22 cellular contexts compared by ENCODE assay signal in the genomic region with DNA sequence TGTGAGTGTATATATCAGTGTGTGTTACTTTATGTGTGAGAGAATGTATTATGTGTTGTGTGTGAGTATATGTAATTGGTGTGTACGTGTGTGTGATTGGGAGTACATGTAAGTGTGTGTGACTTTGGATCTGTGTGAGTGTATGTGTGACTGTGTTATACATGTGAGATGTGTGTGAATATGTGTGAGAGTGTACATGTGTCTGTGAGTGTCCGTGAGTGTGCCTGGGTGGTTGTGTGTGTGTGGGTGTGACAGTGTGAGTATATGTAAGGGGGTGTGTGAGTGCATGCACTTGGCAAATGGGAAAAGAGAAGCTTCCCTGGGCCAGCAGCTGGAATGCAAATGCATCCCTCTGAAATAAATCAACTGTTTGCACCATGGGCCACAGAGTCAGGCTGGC.
A peak's percentile ranks its signal among the peaks of the same experiment; 100 is the strongest.
DNase-seq lines count a peak whose midpoint lies in the region; ATAC-seq and TF ChIP-seq lines count a peak whose summit lies in the region.
"Had no signal": no experiment of that assay in that cellular context is flagged by ENCODE, and none has a peak within 500 bp of the region (broad histone marks: within the 10 kb centered on the region; RNA-seq: fewer than 3 reads in every experiment).

No MANE protein-coding gene starts in this region.

- H3K27ac Mint-ChIP-seq in GM23338, result peak overlapping the region; percentile 14
- no peak overlapping the region for H3K27ac Mint-ChIP-seq in WTC11
- no peak overlapping the region for H3K27ac Mint-ChIP-seq in stimulated activated effector memory CD8-positive, alpha-beta T cell treated with anti-CD3 and anti-CD28 coated beads, Interleukin-12 subunit alpha, Interleukin-12 subunit beta, amount 100 ng/mL, for 72 hours
- H3K27ac Mint-ChIP-seq: CD14-positive monocyte; CD4-positive, alpha-beta T cell; CD8-positive, alpha-beta memory T cell; H9; HFFc6 had no signal

- H3K9me3 Mint-ChIP-seq in GM23338, result no peaks in the 10 kb centered on the region; the same call in 2 of the 3 replicates
- peaks cover 8% of the 10 kb centered on the region for H3K9me3 Mint-ChIP-seq in WTC11
- H3K9me3 Mint-ChIP-seq in stimulated activated effector memory CD8-positive, alpha-beta T cell treated with anti-CD3 and anti-CD28 coated beads, Interleukin-12 subunit alpha, Interleukin-12 subunit beta, amount 100 ng/mL, for 72 hours, result no peaks in the 10 kb centered on the region
- H3K9me3 Mint-ChIP-seq: CD8-positive, alpha-beta memory T cell; HFFc6 had no signal

- no peak overlapping the region for H2AFZ ChIP-seq in GM23338

- H3K4me3 ChIP-seq in GM23338, result no peak overlapping the region
- H3K4me3 ChIP-seq: A549; BLaER1 treated with 17β-estradiol and CSF1 and Interleukin-3, amounts not matched to agents 10 nM and 100 nM had no signal

- H3K36me3 Mint-ChIP-seq in GM23338 (ENCODE audit: low read depth) (no peaks in the 10 kb centered on the region; the same call in 2 of the 3 replicates), WTC11 (peaks cover 5% of the 10 kb centered on the region)
- no peaks in the 10 kb centered on the region for H3K36me3 Mint-ChIP-seq in stimulated activated effector memory CD8-positive, alpha-beta T cell treated with anti-CD3 and anti-CD28 coated beads, Interleukin-12 subunit alpha, Interleukin-12 subunit beta, amount 100 ng/mL, for 72 hours
- H3K36me3 Mint-ChIP-seq: CD14-positive monocyte; CD8-positive, alpha-beta memory T cell had no signal

- no peaks in the 10 kb centered on the region for H4K20me1 ChIP-seq in GM23338 (replicated peaks; ENCODE audit: insufficient read depth)
- H4K20me1 ChIP-seq: BLaER1 treated with 17β-estradiol and CSF1 and Interleukin-3, amounts not matched to agents 10 nM and 100 nM had no signal

- ATAC-seq in GM23338 (no peak), WTC11 (no peak), GM19452 (IDR thresholded peaks at IDR 0.05; ENCODE audit: unreplicated experiment) (no peak)
- peak; percentile 16 for ATAC-seq in stimulated activated effector memory CD8-positive, alpha-beta T cell treated with anti-CD3 and anti-CD28 coated beads, Interleukin-12 subunit alpha, Interleukin-12 subunit beta, amount 100 ng/mL, for 72 hours
- ATAC-seq: A549, HCT116 had no signal

- CTCF ChIA-PET in WTC11 (lab: Charles Lee), result no interaction called here

- peaks cover 13% of the 10 kb centered on the region for H3K4me1 Mint-ChIP-seq in GM23338
- H3K4me1 Mint-ChIP-seq in WTC11, result peaks cover 13% of the 10 kb centered on the region
- H3K4me1 Mint-ChIP-seq in stimulated activated effector memory CD8-positive, alpha-beta T cell treated with anti-CD3 and anti-CD28 coated beads, Interleukin-12 subunit alpha, Interleukin-12 subunit beta, amount 100 ng/mL, for 72 hours, result no peaks in the 10 kb centered on the region
- H3K4me1 Mint-ChIP-seq: CD14-positive monocyte; CD8-positive, alpha-beta memory T cell had no signal

- H3K4me1 ChIP-seq in GM23338 (ENCODE audit: insufficient read depth), result peaks cover 8% of the 10 kb centered on the region; the same call in 1 of the 2 replicates
- H3K4me1 ChIP-seq: A549; BE2C; BLaER1 treated with 17β-estradiol and CSF1 and Interleukin-3, amounts not matched to agents 10 nM and 100 nM had no signal

- TF ChIP-seq CTCF in GM23338 (conservative IDR thresholded peaks at IDR 0.05; ENCODE audit: low read depth in 2 of 2), result no peak
- TF ChIP-seq CTCF in WTC11 (IDR thresholded peaks at IDR 0.05), result no peak

- H3K27me3 Mint-ChIP-seq in GM23338 (ENCODE audit: insufficient read depth, low read depth, poor library complexity) (no peaks in the 10 kb centered on the region), WTC11 (ENCODE audit: low read depth) (no peaks in the 10 kb centered on the region)

- POLR2A ChIA-PET in WTC11 (lab: Charles Lee), result no interaction called here

- H3K27ac ChIP-seq in GM23338 (ENCODE audit: low read depth), result no peak overlapping the region
- H3K27ac ChIP-seq: A549; BLaER1 treated with 17β-estradiol and CSF1 and Interleukin-3, amounts not matched to agents 10 nM and 100 nM had no signal

- no peaks in the 10 kb centered on the region for H3F3A ChIP-seq in GM23338 (replicated peaks; ENCODE audit: low read depth)

- no peaks in the 10 kb centered on the region for H3K36me3 ChIP-seq in GM23338 (ENCODE audit: insufficient read depth)
- H3K36me3 ChIP-seq: BE2C; BLaER1 treated with 17β-estradiol and CSF1 and Interleukin-3, amounts not matched to agents 10 nM and 100 nM had no signal

- H3K27me3 ChIP-seq in GM23338 (ENCODE audit: insufficient read depth), result no peaks in the 10 kb centered on the region
- H3K27me3 ChIP-seq: BLaER1 treated with 17β-estradiol and CSF1 and Interleukin-3, amounts not matched to agents 10 nM and 100 nM had no signal

- no peak for DNase-seq in GM23338 (ENCODE audit: low spot score)
- no peak for DNase-seq in WTC11 (ENCODE audit: low spot score)
- DNase-seq in stimulated activated effector memory CD8-positive, alpha-beta T cell treated with anti-CD3 and anti-CD28 coated beads, Interleukin-12 subunit alpha, Interleukin-12 subunit beta, amount 100 ng/mL, for 72 hours (ENCODE audit: low spot score in 2 of 2), result no peak
- no peak for DNase-seq in NCI-H1694 (lab: John Stamatoyannopoulos, UW)
- no peak for DNase-seq in NCI-H2196 treated with DMSO at 0.1 percent for 48 hours (lab: John Stamatoyannopoulos, UW; ENCODE audit: unreplicated experiment)
- DNase-seq: 8988T; ACHN; AML-193; BE2C; CD4-positive, alpha-beta T cell; CD8-positive, alpha-beta memory T cell; DMS 273 treated with DMSO at 0.1 percent for 48 hours; DMS53; DMS79 treated with DMSO at 0.1 percent for 48 hours; GF-D8; H9; HFFc6 had no signal

- H3K4me3 Mint-ChIP-seq in GM23338, result no peak overlapping the region; the same call in 2 of the 3 replicates
- no peak overlapping the region for H3K4me3 Mint-ChIP-seq in WTC11
- H3K4me3 Mint-ChIP-seq in stimulated activated effector memory CD8-positive, alpha-beta T cell treated with anti-CD3 and anti-CD28 coated beads, Interleukin-12 subunit alpha, Interleukin-12 subunit beta, amount 100 ng/mL, for 72 hours, result no peak overlapping the region
- H3K4me3 Mint-ChIP-seq: CD14-positive monocyte; CD4-positive, alpha-beta T cell; CD8-positive, alpha-beta memory T cell; H9; HFFc6 had no signal

- no peaks in the 10 kb centered on the region; the same call in 1 of the 2 replicates for H3K9me2 ChIP-seq in GM23338 (ENCODE audit: insufficient read depth)

- H3K4me2 ChIP-seq in GM23338, result peak overlapping the region; percentile 38; the same call in 1 of the 2 replicates
- H3K4me2 ChIP-seq: A549; BLaER1 treated with 17β-estradiol and CSF1 and Interleukin-3, amounts not matched to agents 10 nM and 100 nM had no signal

- no peaks in the 10 kb centered on the region for H3K79me2 ChIP-seq in GM23338 (replicated peaks; ENCODE audit: insufficient read depth)

TF ChIP-seq in GM23338, 12 proteins besides CTCF, POLR2A, EP300 and RAD21 (continues in another document):
- TF ChIP-seq, protein P1, sequence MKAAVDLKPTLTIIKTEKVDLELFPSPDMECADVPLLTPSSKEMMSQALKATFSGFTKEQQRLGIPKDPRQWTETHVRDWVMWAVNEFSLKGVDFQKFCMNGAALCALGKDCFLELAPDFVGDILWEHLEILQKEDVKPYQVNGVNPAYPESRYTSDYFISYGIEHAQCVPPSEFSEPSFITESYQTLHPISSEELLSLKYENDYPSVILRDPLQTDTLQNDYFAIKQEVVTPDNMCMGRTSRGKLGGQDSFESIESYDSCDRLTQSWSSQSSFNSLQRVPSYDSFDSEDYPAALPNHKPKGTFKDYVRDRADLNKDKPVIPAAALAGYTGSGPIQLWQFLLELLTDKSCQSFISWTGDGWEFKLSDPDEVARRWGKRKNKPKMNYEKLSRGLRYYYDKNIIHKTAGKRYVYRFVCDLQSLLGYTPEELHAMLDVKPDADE (IDR thresholded peaks at IDR 0.05), result no peak
- TF ChIP-seq POLR2AphosphoS5 (IDR thresholded peaks at IDR 0.05; ENCODE audit: low read depth) (no peak), EZH2phosphoT487 (IDR thresholded peaks at IDR 0.05; ENCODE audit: unreplicated experiment) (no peak), CREB1 (CRISPR knock-in tag; IDR thresholded peaks at IDR 0.05; ENCODE audit: low read depth) (no peak), ZNF331 (CRISPR knock-in tag; IDR thresholded peaks at IDR 0.05; ENCODE audit: low read depth) (no peak), JUNB (IDR thresholded peaks at IDR 0.05; ENCODE audit: unreplicated experiment) (no peak), EZH2 (IDR thresholded peaks at IDR 0.05; ENCODE audit: low read depth, unreplicated experiment) (no peak), STAT1 (IDR thresholded peaks at IDR 0.05; ENCODE audit: unreplicated experiment) (no peak)

TF ChIP-seq in WTC11, 78 proteins besides CTCF, POLR2A, EP300 and RAD21:
- TF ChIP-seq, protein P2, sequence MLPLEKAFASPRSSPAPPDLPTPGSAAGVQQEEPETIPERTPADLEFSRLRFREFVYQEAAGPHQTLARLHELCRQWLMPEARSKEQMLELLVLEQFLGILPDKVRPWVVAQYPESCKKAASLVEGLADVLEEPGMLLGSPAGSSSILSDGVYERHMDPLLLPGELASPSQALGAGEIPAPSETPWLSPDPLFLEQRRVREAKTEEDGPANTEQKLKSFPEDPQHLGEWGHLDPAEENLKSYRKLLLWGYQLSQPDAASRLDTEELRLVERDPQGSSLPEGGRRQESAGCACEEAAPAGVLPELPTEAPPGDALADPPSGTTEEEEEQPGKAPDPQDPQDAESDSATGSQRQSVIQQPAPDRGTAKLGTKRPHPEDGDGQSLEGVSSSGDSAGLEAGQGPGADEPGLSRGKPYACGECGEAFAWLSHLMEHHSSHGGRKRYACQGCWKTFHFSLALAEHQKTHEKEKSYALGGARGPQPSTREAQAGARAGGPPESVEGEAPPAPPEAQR (CRISPR knock-in tag; IDR thresholded peaks at IDR 0.05), result no peak
- 0 out of 2 replicates have a peak, but pooled peaks have one; percentile 19 for TF ChIP-seq NFE2L1 (CRISPR knock-in tag; IDR thresholded peaks at IDR 0.05)
